ENCODE assay signal across 8 cellular contexts in the genomic region with DNA sequence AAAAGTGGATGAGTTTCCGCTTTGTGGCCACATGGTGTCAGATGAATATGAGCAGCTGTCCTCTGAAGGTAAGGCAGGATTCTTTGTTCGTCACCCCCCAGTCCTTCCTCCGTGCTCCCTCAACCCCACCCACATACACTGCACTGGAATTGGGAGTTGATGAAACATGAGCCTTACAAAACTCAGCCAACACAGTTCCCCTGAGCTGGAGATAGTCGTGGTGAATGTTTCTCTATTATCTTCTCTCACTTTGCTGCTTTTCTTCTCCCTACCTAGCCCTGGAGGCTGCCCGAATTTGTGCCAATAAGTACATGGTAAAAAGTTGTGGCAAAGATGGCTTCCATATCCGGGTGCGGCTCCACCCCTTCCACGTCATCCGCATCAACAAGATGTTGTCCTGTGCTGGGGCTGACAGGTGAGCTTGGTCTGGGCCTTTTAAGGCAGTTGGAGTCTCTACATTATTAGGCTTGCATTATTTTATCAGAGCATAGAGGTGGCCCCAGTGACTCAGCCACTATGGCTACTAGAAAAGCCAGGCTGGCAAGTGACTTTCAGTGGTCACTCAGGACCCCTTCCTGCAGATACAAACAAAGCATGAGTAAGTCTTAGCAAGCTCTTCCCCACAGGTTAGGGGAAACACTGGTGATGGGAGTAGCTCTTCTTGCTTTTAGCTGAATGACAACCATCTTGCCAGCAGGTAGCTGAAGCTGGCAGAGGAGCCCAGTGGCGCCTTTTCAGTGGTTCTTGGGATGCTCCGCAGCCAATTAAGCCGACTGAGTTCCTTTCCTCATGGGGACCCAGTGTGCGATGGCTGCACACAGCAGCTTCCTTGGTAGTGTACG. TPM values are rescaled to one million over a fixed set of nuclear protein-coding genes. Genes with fewer than 3 reads are reported as not detected.
DNase-seq lines count a peak whose midpoint lies in the region; ATAC-seq and TF ChIP-seq lines count a peak whose summit lies in the region.

No MANE protein-coding gene starts in this region.

- H3K4me1 Mint-ChIP-seq in CD4-positive, CD25-positive, alpha-beta regulatory T cell: peaks cover 4 to 31% (median 8%) of the 10 kb centered on the region in 4 donors
- H3K4me1 Mint-ChIP-seq in chondrocyte (ENCODE audit: low read depth): peaks cover 11% of the 10 kb centered on the region
- H3K4me1 Mint-ChIP-seq in natural killer cell: peaks cover 14 to 19% of the 10 kb centered on the region in 2 donors

- H3K4me3 Mint-ChIP-seq in CD4-positive, CD25-positive, alpha-beta regulatory T cell: peak overlapping the region; percentile 94 to 99 (median 97)
- H3K4me3 Mint-ChIP-seq in chondrocyte (ENCODE audit: unreplicated experiment) (peak overlapping the region; percentile 96), natural killer cell (peak overlapping the region; percentile 96)

- H3K9ac ChIP-seq in NT2/D1 (ENCODE audit: insufficient read length, low read depth): peak overlapping the region; percentile 85

- H3K4me3 ChIP-seq in CD4-positive, CD25-positive, alpha-beta regulatory T cell (ENCODE audit: low read depth, low read length): peak overlapping the region; percentile 95
- peak overlapping the region; percentile 71 for H3K4me3 ChIP-seq in NT2/D1 (ENCODE audit: insufficient read length, low read depth)

- no peaks in the 10 kb centered on the region for H3K9me3 Mint-ChIP-seq in CD4-positive, CD25-positive, alpha-beta regulatory T cell
- H3K9me3 Mint-ChIP-seq in chondrocyte (ENCODE audit: low read depth) (no peaks in the 10 kb centered on the region), natural killer cell (no peaks in the 10 kb centered on the region)

- peak overlapping the region; percentile 95 for H3K27ac ChIP-seq in CD4-positive, CD25-positive, alpha-beta regulatory T cell (ENCODE audit: insufficient read depth, low read length, poor library complexity, severe bottlenecking)

- H3K4me1 ChIP-seq in CD4-positive, CD25-positive, alpha-beta regulatory T cell (ENCODE audit: control insufficient read depth, insufficient read depth, low read length, poor library complexity, severe bottlenecking): peaks cover 19% of the 10 kb centered on the region
- H3K4me1 ChIP-seq in NT2/D1 (ENCODE audit: insufficient read depth, insufficient read length): peaks cover 2% of the 10 kb centered on the region

- DNase-seq in CD4-positive, CD25-positive, alpha-beta regulatory T cell: peak; percentile 22 to 48 (median 45)
- DNase-seq in NT2/D1 (ENCODE audit: low read depth, low spot score): no peak
- no peak for DNase-seq in chondrocyte (ENCODE audit: low spot score)
- DNase-seq in natural killer cell: no peak
- no peak for DNase-seq in NCI-H82 treated with DMSO at 0.1 percent for 48 hours (lab: John Stamatoyannopoulos, UW; ENCODE audit: unreplicated experiment)
- DNase-seq in left lobe of liver (ENCODE audit: low spot score): no peak
- no peak for DNase-seq in NCI-H146 (lab: John Stamatoyannopoulos, UW)

- peaks cover 15% of the 10 kb centered on the region for H3K27me3 Mint-ChIP-seq in CD4-positive, CD25-positive, alpha-beta regulatory T cell
- no peaks in the 10 kb centered on the region for H3K27me3 Mint-ChIP-seq in chondrocyte (ENCODE audit: low read depth)
- H3K27me3 Mint-ChIP-seq in natural killer cell (ENCODE audit: low read depth in 2 of 2): peaks cover 0 to 8% of the 10 kb centered on the region in 2 donors

- H3K36me3 Mint-ChIP-seq in CD4-positive, CD25-positive, alpha-beta regulatory T cell: peaks cover 14% of the 10 kb centered on the region
- H3K36me3 Mint-ChIP-seq in chondrocyte (ENCODE audit: low read depth) (peaks cover 20% of the 10 kb centered on the region), natural killer cell (no peaks in the 10 kb centered on the region)

- intact Hi-C loops in natural killer cell (cut with micrococcal nuclease): loop anchor here (5.0 to 10.0 kb wide), 3 partner anchors 43 to 133 kb away; a partner anchor contains a TSS

- peak overlapping the region; percentile 69 to 100 (median 99) for H3K27ac Mint-ChIP-seq in CD4-positive, CD25-positive, alpha-beta regulatory T cell
- peak overlapping the region; percentile 99 for H3K27ac Mint-ChIP-seq in chondrocyte (ENCODE audit: unreplicated experiment)
- H3K27ac Mint-ChIP-seq in natural killer cell: peak overlapping the region; percentile 98

- peaks cover 9% of the 10 kb centered on the region for H3K36me3 ChIP-seq in CD4-positive, CD25-positive, alpha-beta regulatory T cell (ENCODE audit: control insufficient read depth, insufficient read depth, low read length)
- peaks cover 29% of the 10 kb centered on the region for H3K36me3 ChIP-seq in NT2/D1 (ENCODE audit: insufficient read depth, insufficient read length, low read length)

- TF ChIP-seq CTCF in chondrocyte (IDR thresholded peaks at IDR 0.05): no peak
- TF ChIP-seq CTCF in natural killer cell (IDR thresholded peaks at IDR 0.05): no peak

- no peak for ATAC-seq in CD4-positive, CD25-positive, alpha-beta regulatory T cell (ENCODE audit: low read depth in 2 of 2)
- no peak for ATAC-seq in natural killer cell
- no peak for ATAC-seq in left lobe of liver
- ATAC-seq in HG02588 (IDR thresholded peaks at IDR 0.05; ENCODE audit: unreplicated experiment): no peak

- no peaks in the 10 kb centered on the region for H3K9me3 ChIP-seq in CD4-positive, CD25-positive, alpha-beta regulatory T cell (ENCODE audit: control insufficient read depth in 2 of 2, low read length in 2 of 2)
- H3K9me3 ChIP-seq in NT2/D1 (ENCODE audit: insufficient read depth, low read length): no peaks in the 10 kb centered on the region

- H3K27me3 ChIP-seq in CD4-positive, CD25-positive, alpha-beta regulatory T cell (ENCODE audit: control insufficient read depth, insufficient read depth, low read length): no peaks in the 10 kb centered on the region
- H3K27me3 ChIP-seq in NT2/D1 (ENCODE audit: insufficient read depth, insufficient read length): no peaks in the 10 kb centered on the region

RNA-seq across cellular contexts. Expression of a gene that starts 1.6 kb away (rescaled TPM):
- total RNA-seq in CD4-positive, CD25-positive, alpha-beta regulatory T cell: 4,192 TPM
- 1,000 to 10,000 TPM; 3,877 to 6,073 (median 4,905) TPM for polyA plus RNA-seq in CD4-positive, CD25-positive, alpha-beta regulatory T cell
- total RNA-seq in chondrocyte (1,847 to 2,160 TPM (median 2,120 TPM) in 3 replicates), natural killer cell (1,000 to 10,000 TPM; 2,249 to 2,456 (median 2,324) TPM), left lobe of liver (1,085 TPM)

RNA-seq across cellular contexts. Expression of a gene that starts 9.3 kb away (rescaled TPM):
- total RNA-seq in CD4-positive, CD25-positive, alpha-beta regulatory T cell: 29.7 TPM
- 10 to 100 TPM; 12.2 to 23.1 (median 19.1) TPM for polyA plus RNA-seq in CD4-positive, CD25-positive, alpha-beta regulatory T cell
- total RNA-seq in chondrocyte (39.4 to 44.5 TPM (median 40.8 TPM) in 3 replicates), natural killer cell (10 to 100 TPM; 16.7 to 19.6 (median 16.8) TPM), left lobe of liver (14.9 TPM)

RNA-seq across cellular contexts. Expression of a gene that starts 11.6 kb away (rescaled TPM):
- total RNA-seq in CD4-positive, CD25-positive, alpha-beta regulatory T cell: 84.2 TPM
- 10 to 100 TPM; 28.4 to 37.7 (median 34.3) TPM for polyA plus RNA-seq in CD4-positive, CD25-positive, alpha-beta regulatory T cell
- total RNA-seq in chondrocyte (33.4 to 39.1 TPM (median 38.7 TPM) in 3 replicates), natural killer cell (10 to 100 TPM; 67.3 to 87.2 (median 67.7) TPM), left lobe of liver (21.0 TPM)

RNA-seq across cellular contexts. Expression of a gene that starts 20.7 kb away (rescaled TPM):
- 133 TPM for total RNA-seq in CD4-positive, CD25-positive, alpha-beta regulatory T cell
- polyA plus RNA-seq in CD4-positive, CD25-positive, alpha-beta regulatory T cell: 10 to 100 TPM; 31.8 to 44.0 (median 34.6) TPM
- total RNA-seq in chondrocyte (66.3 to 81.7 TPM (median 81.1 TPM) in 3 replicates), natural killer cell (100 to 1,000 TPM; 141 to 175 (median 152) TPM), left lobe of liver (19.5 TPM)

RNA-seq across cellular contexts. Expression of a gene that starts 25.3 kb away (rescaled TPM):
- total RNA-seq in CD4-positive, CD25-positive, alpha-beta regulatory T cell: 1,918 TPM
- 100 to 1,000 TPM; 219 to 283 (median 250) TPM for polyA plus RNA-seq in CD4-positive, CD25-positive, alpha-beta regulatory T cell
- 1,923 to 4,327 TPM (median 4,325 TPM) in 3 replicates for total RNA-seq in chondrocyte
- 1,000 to 10,000 TPM; 2,872 to 3,483 (median 2,927) TPM for total RNA-seq in natural killer cell
- total RNA-seq in left lobe of liver: 76.6 TPM

Comparison
In these comparisons a context has a peak if more than half of its experiments do, and no peak if none do; other contexts are left out.
1. DNase-seq: peak in CD4-positive, CD25-positive, alpha-beta regulatory T cell (3 of 3); none in NT2/D1 (single experiment), chondrocyte (single experiment), natural killer cell (single experiment), NCI-H82 treated with DMSO at 0.1 percent for 48 hours (single experiment), left lobe of liver (single experiment) and NCI-H146 (single experiment).
2. Peak in every context shown above with its lines, with median percentiles within 50 percentile points of each other: H3K27ac Mint-ChIP-seq and H3K4me3 Mint-ChIP-seq.